ENCODE assay signal across 27 cellular contexts in genomic region chr18:9994701-9995100, GRCh38.
"Had no signal": no experiment of that assay in that cellular context is flagged by ENCODE, and none has a peak within 500 bp of the region (broad histone marks: within the 10 kb centered on the region; RNA-seq: fewer than 3 reads in every experiment).

No MANE protein-coding gene starts in this region.

- H3K36me3 ChIP-seq: heart right ventricle, thoracic aorta had no signal

- FAIRE-seq: astrocyte, endothelial cell of umbilical vein, urothelium cell line had no signal

- H3K27me3 ChIP-seq: foreskin keratinocyte, heart right ventricle had no signal

- H3K27ac Mint-ChIP-seq: activated CD4-positive, alpha-beta memory T cell treated with anti-CD3 and anti-CD28 coated beads for 36 hours; activated CD4-positive, alpha-beta T cell treated with anti-CD3 and anti-CD28 coated beads, Interleukin-2, amount 10 ng/mL, durations not matched to agents 24 days and 14 days; activated naive CD4-positive, alpha-beta T cell treated with anti-CD3 and anti-CD28 coated beads for 36 hours; activated naive CD8-positive, alpha-beta T cell treated with anti-CD3 and anti-CD28 coated beads, Interleukin-2, amount 10 ng/mL, durations not matched to agents 7 days and 5 days; activated T-helper 1 cell treated with anti-CD3 and anti-CD28 coated beads, Interleukin-12 subunit alpha, Interleukin-12 subunit beta, Interleukin-2, Interleukin-4 antibody, amounts not matched to agents 30 ng/mL and 10 ng/mL and 1 ng/mL, durations not matched to agents 14 hours and 24 hours and 36 hours; naive thymus-derived CD8-positive, alpha-beta T cell; stimulated activated naive CD8-positive, alpha-beta T cell treated with anti-CD3 and anti-CD28 coated beads, Interleukin-15, Interleukin-2, amounts not matched to agents 100 ng/mL and 50 ng/mL, for 24 hours had no signal

- H3K27ac ChIP-seq: foreskin keratinocyte, heart right ventricle, skin epidermis, thoracic aorta had no signal

- H3K4me3 Mint-ChIP-seq: activated CD4-positive, alpha-beta memory T cell treated with anti-CD3 and anti-CD28 coated beads for 36 hours; activated CD4-positive, alpha-beta T cell treated with anti-CD3 and anti-CD28 coated beads, Interleukin-2, amount 10 ng/mL, durations not matched to agents 24 days and 14 days; activated naive CD4-positive, alpha-beta T cell treated with anti-CD3 and anti-CD28 coated beads for 36 hours; activated naive CD8-positive, alpha-beta T cell treated with anti-CD3 and anti-CD28 coated beads, Interleukin-2, amount 10 ng/mL, durations not matched to agents 7 days and 5 days; activated T-helper 1 cell treated with anti-CD3 and anti-CD28 coated beads, Interleukin-12 subunit alpha, Interleukin-12 subunit beta, Interleukin-2, Interleukin-4 antibody, amounts not matched to agents 30 ng/mL and 10 ng/mL and 1 ng/mL, durations not matched to agents 14 hours and 24 hours and 36 hours; naive thymus-derived CD8-positive, alpha-beta T cell; stimulated activated naive CD8-positive, alpha-beta T cell treated with anti-CD3 and anti-CD28 coated beads, Interleukin-15, Interleukin-2, amounts not matched to agents 100 ng/mL and 50 ng/mL, for 24 hours had no signal

- H3K4me3 ChIP-seq: heart right ventricle, skin epidermis, thoracic aorta had no signal

- H3K36me3 Mint-ChIP-seq: activated naive CD8-positive, alpha-beta T cell treated with anti-CD3 and anti-CD28 coated beads, Interleukin-2, amount 10 ng/mL, durations not matched to agents 7 days and 5 days had no signal

- H3K4me1 ChIP-seq: foreskin keratinocyte had no signal

- H3K4me1 Mint-ChIP-seq: activated CD4-positive, alpha-beta T cell treated with anti-CD3 and anti-CD28 coated beads, Interleukin-2, amount 10 ng/mL, durations not matched to agents 24 days and 14 days had no signal

- DNase-seq: activated CD4-positive, alpha-beta memory T cell treated with anti-CD3 and anti-CD28 coated beads for 36 hours; activated CD4-positive, alpha-beta T cell treated with anti-CD3 and anti-CD28 coated beads, Interleukin-2, amount 10 ng/mL, durations not matched to agents 24 days and 14 days; activated CD4-positive, CD25-positive, alpha-beta regulatory T cell treated with anti-CD3 and anti-CD28 coated beads, Interleukin-2, amount 50 U/mL, for 72 hours; activated CD8-positive, alpha-beta memory T cell treated with anti-CD3 and anti-CD28 coated beads, Interleukin-2, amount 50 U/mL, for 4 hours; activated effector memory CD4-positive, alpha-beta T cell treated with anti-CD3 and anti-CD28 coated beads, Interleukin-2, amount 50 U/mL, for 16 hours; activated naive CD4-positive, alpha-beta T cell treated with anti-CD3 and anti-CD28 coated beads for 36 hours; activated naive CD8-positive, alpha-beta T cell treated with anti-CD3 and anti-CD28 coated beads, Interleukin-2, amount 10 ng/mL, durations not matched to agents 7 days and 5 days; activated T-cell treated with anti-CD3 and anti-CD28 coated beads, Interleukin-2, amount 50 U/mL, for 1 hour; amniotic stem cell; caudate nucleus; cortex of kidney; foreskin keratinocyte; heart right ventricle; naive thymus-derived CD8-positive, alpha-beta T cell; posterior cingulate gyrus; stimulated activated CD4-positive, alpha-beta T cell treated with anti-CD3 and anti-CD28 coated beads, Interleukin-12 subunit alpha, Interleukin-12 subunit beta, amount 100 ng/mL, for 4 hours; stimulated activated CD4-positive, alpha-beta T cell treated with anti-CD3 and anti-CD28 coated beads, Interleukin-4, amount 100 ng/mL, for 1 hour; T1000; trophoblast cell had no signal

- H3K27me3 Mint-ChIP-seq: activated naive CD8-positive, alpha-beta T cell treated with anti-CD3 and anti-CD28 coated beads, Interleukin-2, amount 10 ng/mL, durations not matched to agents 7 days and 5 days had no signal

- ATAC-seq: foreskin keratinocyte; naive thymus-derived CD8-positive, alpha-beta T cell; sciatic nerve had no signal
